In genomic region chr10:109517748-109518147, GRCh38 we compare ENCODE assay signal across 5 cellular contexts.
"Had no signal": no experiment of that assay in that cellular context is flagged by ENCODE, and none has a peak within 500 bp of the region (broad histone marks: within the 10 kb centered on the region; RNA-seq: fewer than 3 reads in every experiment).

No MANE protein-coding gene starts in this region.

- H3K4me3 ChIP-seq: K562 had no signal

- ATAC-seq: HepG2, K562 had no signal

- DNase-seq: IMR-90, KBM-7, KG1 had no signal
